ENCODE assay signal across 8 cellular contexts in genomic region chr10:45753979-45754495, GRCh38. TPM values are rescaled to one million over a fixed set of nuclear protein-coding genes. Genes with fewer than 3 reads are reported as not detected.
DNase-seq lines count a peak whose midpoint lies in the region; ATAC-seq, FAIRE-seq and TF ChIP-seq lines count a peak whose summit lies in the region.
"Not testable (repeated sequence)": the region's sequence is repeated elsewhere in the genome, so short reads cannot be mapped to it uniquely, and the experiment has no call there.

No MANE protein-coding gene starts in this region.

- H3K4me1 ChIP-seq in IMR-90 (ENCODE audit: control insufficient read depth, insufficient read depth, low read length); SJSA1 (replicated peaks); astrocyte (ENCODE audit: insufficient read depth, low read length): not testable (repeated sequence)

- TF ChIP-seq POLR2A in IMR-90 (IDR thresholded peaks at IDR 0.05; ENCODE audit: low read depth, low read length): not testable (repeated sequence)

- not testable (repeated sequence) for H4K91ac ChIP-seq in IMR-90 (ENCODE audit: insufficient read depth, low read depth, low read length)

- H3K4me1 Mint-ChIP-seq in astrocyte (ENCODE audit: low read depth, unreplicated experiment): not testable (repeated sequence)

- not testable (repeated sequence) for H3K9me3 ChIP-seq in IMR-90 (ENCODE audit: control insufficient read depth, insufficient read depth, low read length); SJSA1 (replicated peaks); astrocyte (ENCODE audit: insufficient read depth, low read depth, low read length)

- H3K27ac Mint-ChIP-seq in astrocyte (ENCODE audit: unreplicated experiment): peak overlapping the region; percentile 35

- not testable (repeated sequence) for H3K9me1 ChIP-seq in IMR-90 (ENCODE audit: insufficient read depth, low read length)

- not testable (repeated sequence) for H3K27ac ChIP-seq in IMR-90 (ENCODE audit: insufficient read depth, low read length); astrocyte (ENCODE audit: low read depth, low read length)
- H3K27ac ChIP-seq in SJSA1: 0 out of 2 replicates have a peak overlapping the region, but pooled peaks have one; percentile 32

- not testable (repeated sequence) for H3K4me3 Mint-ChIP-seq in astrocyte (ENCODE audit: unreplicated experiment)

- H2BK15ac ChIP-seq in IMR-90 (ENCODE audit: low read depth, low read length): not testable (repeated sequence)

- not testable (repeated sequence) for H4K5ac ChIP-seq in IMR-90 (ENCODE audit: low read depth, low read length)

- CTCF ChIA-PET in IMR-90 (lab: Yijun Ruan, JAX): not testable (repeated sequence)

- not testable (repeated sequence) for H3K4ac ChIP-seq in IMR-90 (ENCODE audit: low read depth, low read length)

- not testable (repeated sequence) for BruUV-seq in IMR-90 (replicated peaks; lab: Mats Ljungman, UMichigan)

- H3K23ac ChIP-seq in IMR-90 (ENCODE audit: low read depth, low read length): not testable (repeated sequence)

- TF ChIP-seq CTCF in AG09309 (IDR thresholded peaks at IDR 0.05; ENCODE audit: control insufficient read depth, insufficient read depth, low read depth, low read length, missing control alignments); IMR-90 (conservative IDR thresholded peaks at IDR 0.05; ENCODE audit: low read depth, low read length); astrocyte (IDR thresholded peaks at IDR 0.05; ENCODE audit: insufficient read depth, low read depth, low read length): not testable (repeated sequence)

- not testable (repeated sequence) for H3K9me3 Mint-ChIP-seq in astrocyte (ENCODE audit: unreplicated experiment)

- peak; percentile 55 for ATAC-seq in IMR-90 (ENCODE audit: low read depth)

- dilution Hi-C loops in IMR-90 (cut with HindIII; ENCODE audit: low sequenced_read_pairs, unreplicated experiment): not testable (repeated sequence)

- H3K36me3 ChIP-seq in IMR-90 (ENCODE audit: control insufficient read depth, insufficient read depth, low read length); SJSA1; astrocyte (ENCODE audit: insufficient read depth, low read length): not testable (repeated sequence)

- H4K8ac ChIP-seq in IMR-90 (ENCODE audit: low read depth in 2 of 2, low read length in 2 of 2): not testable (repeated sequence)

- not testable (repeated sequence) for FAIRE-seq in astrocyte (lab: Jason Lieb, UNC)

- not testable (repeated sequence) for H3K79me2 ChIP-seq in astrocyte (ENCODE audit: insufficient read depth, low read length)

- H3K4me3 ChIP-seq in AG09309 (ENCODE audit: control insufficient read depth, low read depth, low read length); IMR-90 (ENCODE audit: insufficient read depth, low read depth, low read length); SJSA1; astrocyte (ENCODE audit: insufficient read depth, low read depth, low read length): not testable (repeated sequence)

- POLR2A ChIA-PET in IMR-90 (lab: Charles Lee; ENCODE audit: unreplicated experiment): not testable (repeated sequence)

- not testable (repeated sequence) for H4K20me1 ChIP-seq in IMR-90 (ENCODE audit: insufficient read depth, low read length); astrocyte (ENCODE audit: insufficient read depth, low read length)

- not testable (repeated sequence) for H2AFZ ChIP-seq in IMR-90 (replicated peaks; ENCODE audit: low read length, poor library complexity); astrocyte (ENCODE audit: low read depth, low read length)

- in situ Hi-C loops in IMR-90 (cut with MboI; ENCODE audit: low sequenced_read_pairs): not testable (repeated sequence)

- not testable (repeated sequence) for H2BK120ac ChIP-seq in IMR-90 (ENCODE audit: low read depth, low read length)

- not testable (repeated sequence) for H3K4me2 ChIP-seq in IMR-90 (ENCODE audit: low read depth, low read length)
- H3K4me2 ChIP-seq in astrocyte (ENCODE audit: low read length): peak overlapping the region; percentile 60

- H2BK20ac ChIP-seq in IMR-90 (ENCODE audit: low read depth, low read length): not testable (repeated sequence)

- H3K36me3 Mint-ChIP-seq in astrocyte (ENCODE audit: low read depth, unreplicated experiment): not testable (repeated sequence)

- H2AK9ac ChIP-seq in IMR-90 (replicated peaks; ENCODE audit: low read depth, low read length, poor library complexity): not testable (repeated sequence)

- H2AK5ac ChIP-seq in IMR-90 (ENCODE audit: low read depth, low read length): not testable (repeated sequence)

- not testable (repeated sequence) for H3K27me3 ChIP-seq in IMR-90 (ENCODE audit: control insufficient read depth, insufficient read depth, low read length); SJSA1 (replicated peaks); astrocyte (ENCODE audit: insufficient read depth, low read length)

- H3K9ac ChIP-seq in IMR-90 (ENCODE audit: low read depth, low read length); astrocyte (ENCODE audit: low read length): not testable (repeated sequence)

- not testable (repeated sequence) for H3K27me3 Mint-ChIP-seq in astrocyte (ENCODE audit: low read depth, unreplicated experiment)

- H3K18ac ChIP-seq in IMR-90 (ENCODE audit: low read depth, low read length): not testable (repeated sequence)

- H3K56ac ChIP-seq in IMR-90 (ENCODE audit: extremely low read depth, insufficient read depth, low read length): not testable (repeated sequence)

- not testable (repeated sequence) for H3K79me1 ChIP-seq in IMR-90 (ENCODE audit: low read depth in 1 of 2, low read length in 2 of 2)

- not testable (repeated sequence) for TF ChIP-seq RAD21 in IMR-90 (IDR thresholded peaks at IDR 0.05; ENCODE audit: low read length)

- intact Hi-C loops in IMR-90 (cut with micrococcal nuclease): not testable (repeated sequence)

- not testable (repeated sequence) for H2BK5ac ChIP-seq in IMR-90 (ENCODE audit: low read depth, low read length, poor library complexity, severe bottlenecking)

- H3K14ac ChIP-seq in IMR-90 (replicated peaks; ENCODE audit: low read depth, low read length): not testable (repeated sequence)

- no CpG with 5 or more reads among the region's 7 CpGs for WGBS in IMR-90 (ENCODE audit: extremely low coverage in 2 of 2, insufficient read length in 1 of 2), 2 experiments

- peak; percentile 0 for DNase-seq in AG09309 (ENCODE audit: low read depth)
- peak; percentile 42 for DNase-seq in ELR (ENCODE audit: low read depth)
- DNase-seq in IMR-90: peak; percentile 38
- peak; percentile 41 to 59 for DNase-seq in SJSA1 (ENCODE audit: low read depth in 1 of 2, low spot score in 2 of 2)
- DNase-seq in astrocyte (ENCODE audit: low read depth): peak; percentile 38
- DNase-seq in dedifferentiated amniotic fluid mesenchymal stem cell (ENCODE audit: extremely low spot score): peak; percentile 14
- DNase-seq in iris pigment epithelial cell (ENCODE audit: low read depth): peak; percentile 55
- peak; percentile 5 for DNase-seq in stromal cell of bone marrow (ENCODE audit: low read depth)

RNA-seq across cellular contexts. Expression of gene WASHC2C, which starts 27.0 kb away (rescaled TPM):
- 27.2 and 45.3 TPM in 2 replicates for total RNA-seq in IMR-90 (2012; rRNA removed)
- polyA plus RNA-seq in IMR-90 (2012; rRNA removed): 18.0 and 22.2 TPM in 2 replicates
- polyA plus RNA-seq in IMR-90 (2012; cell fraction: cytosol; rRNA removed): 8.4 and 9.3 TPM in 2 replicates
- polyA plus RNA-seq in IMR-90 (2012; cell fraction: nucleus; rRNA removed; ENCODE audit: low replicate concordance): 25.3 and 59.9 TPM in 2 replicates
- total RNA-seq in SJSA1 (2014; rRNA removed; shearing (Covaris generic)): 21.6 and 24.0 TPM in 2 replicates
- total RNA-seq in astrocyte: 39.4 and 39.6 TPM in 2 replicates

Comparison
In these comparisons a context has a peak if more than half of its experiments do, and no peak if none do; other contexts are left out.
1. DNase-seq: peak in every context shown above with its lines; median percentile 55 in iris pigment epithelial cell; 50 in SJSA1; 42 in ELR; 38 in IMR-90; 38 in astrocyte; 14 in dedifferentiated amniotic fluid mesenchymal stem cell; 5 in stromal cell of bone marrow; 0 in AG09309.